Comparison of ENCODE assay signal across 1 cellular context in genomic region chr6:114564302-114564933, GRCh38.
TF ChIP-seq lines count a peak whose summit lies in the region.

No MANE protein-coding gene starts in this region.

TF ChIP-seq in GM23338, 12 proteins besides CTCF, POLR2A, EP300 and RAD21 (continued from another document):
- no peak for TF ChIP-seq ZNF462 (CRISPR knock-in tag; IDR thresholded peaks at IDR 0.05)
